Comparison of ENCODE assay signal across 8 cellular contexts in the genomic region with DNA sequence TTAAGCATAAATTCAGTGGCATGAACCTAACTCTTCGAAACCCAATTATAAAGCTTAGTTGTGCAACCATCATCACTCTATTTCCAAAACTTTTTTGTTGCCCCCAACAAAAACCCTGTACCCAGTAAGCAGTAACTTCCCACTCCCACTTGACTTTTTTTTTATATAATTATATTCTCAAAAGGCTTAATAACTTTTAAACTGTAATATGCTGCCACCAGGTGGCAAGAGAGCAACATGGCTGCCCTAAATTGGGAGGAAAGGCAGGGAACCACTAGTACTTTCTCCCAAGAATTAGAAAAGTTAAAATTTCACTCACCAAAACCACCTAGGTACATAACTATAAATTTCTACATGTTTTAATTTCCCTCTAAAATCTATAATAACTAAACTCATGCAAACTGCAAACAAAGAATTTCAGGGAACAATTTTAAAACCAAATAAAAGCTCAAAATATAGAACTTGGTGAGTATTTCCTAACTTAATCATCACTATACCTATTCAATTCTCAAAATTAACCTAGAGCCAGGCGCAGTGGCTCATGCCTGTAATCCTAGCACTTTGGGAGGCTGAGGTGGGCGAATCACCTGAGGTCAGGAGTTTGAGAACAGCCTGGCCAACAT. TPM values are rescaled to one million over a fixed set of nuclear protein-coding genes. Genes with fewer than 3 reads are reported as not detected.
DNase-seq lines count a peak whose midpoint lies in the region; ATAC-seq and TF ChIP-seq lines count a peak whose summit lies in the region.

No MANE protein-coding gene starts in this region.

- CTCF ChIA-PET in BJ (lab: Yijun Ruan, JAX) = interaction anchor here (0.7 to 3.5 kb wide), 13 partner anchors 10 to 200 kb away, joined by 3 to 39 read pairs (median 6); no protein-coding TSS in a partner anchor

- POLR2A ChIA-PET in BJ (lab: Charles Lee) = no interaction called here

- in situ Hi-C loops in astrocyte of the spinal cord (cut with HindIII; ENCODE audit: low sequenced_read_pairs) = no loop called here

- H3K27ac ChIP-seq in uterus = no peak overlapping the region

- ATAC-seq in GM21360 (IDR thresholded peaks at IDR 0.05; ENCODE audit: unreplicated experiment) = no peak

- no peak for TF ChIP-seq POLR2A in uterus (IDR thresholded peaks at IDR 0.05)

- TF ChIP-seq CTCF in BJ (IDR thresholded peaks at IDR 0.05; ENCODE audit: insufficient read depth, low read depth, low read length) (peak; percentile 80), GM12874 (IDR thresholded peaks at IDR 0.05; ENCODE audit: insufficient read depth, low read depth, low read length) (peak; percentile 49; the same call in 1 of the 2 replicates), astrocyte of the spinal cord (IDR thresholded peaks at IDR 0.05; ENCODE audit: low read depth, low read length) (peak; percentile 75), kidney epithelial cell (IDR thresholded peaks at IDR 0.05; ENCODE audit: insufficient read depth, low read length, poor library complexity, severe bottlenecking) (peak; percentile 68), uterus (IDR thresholded peaks at IDR 0.05) (peak; percentile 37 to 64 (median 54))

- H3K36me3 ChIP-seq in BJ (ENCODE audit: control insufficient read depth, insufficient read depth, low read length) (peaks cover 1% of the 10 kb centered on the region; the same call in 1 of the 2 replicates), kidney epithelial cell (ENCODE audit: control insufficient read depth, insufficient read depth, low read length) (no peaks in the 10 kb centered on the region), uterus (no peaks in the 10 kb centered on the region)

- H3K4me3 ChIP-seq in BJ (ENCODE audit: low read depth, low read length) (no peak overlapping the region), astrocyte of the spinal cord (ENCODE audit: low read depth, low read length) (no peak overlapping the region), kidney epithelial cell (ENCODE audit: low read depth, low read length) (no peak overlapping the region), uterus (no peak overlapping the region)

- H3K4me1 ChIP-seq in uterus = no peaks in the 10 kb centered on the region

- H3K27me3 ChIP-seq in BJ (ENCODE audit: control insufficient read depth, insufficient read depth, low read length) (no peaks in the 10 kb centered on the region), kidney epithelial cell (ENCODE audit: control insufficient read depth, insufficient read depth, low read length) (no peaks in the 10 kb centered on the region), uterus (no peaks in the 10 kb centered on the region)

- DNase-seq in BJ (ENCODE audit: low read depth) (no peak), NCI-H2171 treated with DMSO at 0.1 percent for 48 hours (lab: John Stamatoyannopoulos, UW) (peak; percentile 16), astrocyte of the spinal cord (ENCODE audit: low read depth, low spot score) (peak; percentile 61), kidney epithelial cell (ENCODE audit: low read depth) (peak; percentile 9), uterus (no peak)
- no peak for DNase-seq in stimulated activated naive CD4-positive, alpha-beta T cell treated with Interleukin-2 at 50 U/mL for 16 hours (lab: John Stamatoyannopoulos, UW)

- no peaks in the 10 kb centered on the region for H3K9me3 ChIP-seq in uterus

- intact Hi-C loops in uterus (cut with DNase I; ENCODE audit: low total_unique reads) = no loop called here

RNA-seq across cellular contexts. Expression of a gene that starts 50.2 kb away (rescaled TPM):
- 14.3 and 20.0 TPM in 2 replicates for polyA plus RNA-seq in BJ (2011; rRNA removed)
- 34.2 and 40.1 TPM in 2 replicates for polyA minus RNA-seq in BJ (2011; rRNA and poly(A)+ RNA removed)
- total RNA-seq in kidney epithelial cell = 27.6 and 33.0 TPM in 2 replicates
- 10 to 100 TPM; 18.2 to 79.2 (median 30.6) TPM for total RNA-seq in uterus

Comparison
In these comparisons a context has a peak if more than half of its experiments do, and no peak if none do; other contexts are left out.
1. DNase-seq: peak in NCI-H2171 treated with DMSO at 0.1 percent for 48 hours (single experiment), astrocyte of the spinal cord (single experiment) and kidney epithelial cell (single experiment); none in BJ (single experiment), uterus (0 of 2) and stimulated activated naive CD4-positive, alpha-beta T cell treated with Interleukin-2 at 50 U/mL for 16 hours (single experiment).
2. Peak in every context shown above with its lines, with median percentiles within 50 percentile points of each other: CTCF ChIP-seq.